ENCODE assay signal across 1 cellular context in the genomic region with DNA sequence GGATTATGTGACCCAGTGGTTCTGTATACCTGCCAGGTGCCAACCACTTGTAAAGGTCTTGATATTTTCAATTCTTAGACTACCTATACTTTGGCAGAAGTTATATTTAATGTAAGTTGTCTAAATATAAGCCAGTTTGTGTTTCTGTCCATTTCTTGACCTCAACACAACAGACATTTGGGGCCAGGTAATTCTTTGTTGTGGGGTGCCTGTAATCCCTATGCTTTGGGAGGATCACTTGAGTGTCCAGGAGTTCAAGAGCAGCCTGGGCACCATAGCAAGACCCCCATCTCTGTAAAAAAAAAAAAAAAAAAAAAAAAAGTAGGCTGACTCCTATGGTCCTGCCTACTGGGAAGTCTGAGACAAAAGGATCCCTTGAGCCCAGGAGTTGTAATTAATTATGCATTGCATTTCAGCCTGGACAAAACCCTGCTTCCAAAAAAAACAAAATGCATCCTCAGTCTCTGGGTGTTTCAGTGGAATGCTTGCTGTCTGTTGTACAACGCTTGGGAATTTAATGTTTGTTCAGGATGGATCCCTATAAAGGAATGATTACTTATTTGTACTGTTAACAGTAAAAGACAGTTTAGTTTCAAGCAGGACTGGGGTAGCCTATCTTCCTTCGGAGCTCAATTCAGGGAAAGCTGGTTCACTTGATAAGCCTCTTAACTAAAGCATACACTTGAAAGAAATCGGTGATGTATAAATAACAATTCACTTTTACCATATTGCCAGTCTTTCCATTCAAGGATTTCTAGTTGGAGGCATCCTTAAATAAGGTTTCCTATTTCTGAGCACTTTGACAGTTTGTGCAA.
TF ChIP-seq lines count a peak whose summit lies in the region.

No MANE protein-coding gene starts in this region.

TF ChIP-seq in GM23338, 12 proteins besides CTCF, POLR2A, EP300 and RAD21:
- TF ChIP-seq, protein P1, sequence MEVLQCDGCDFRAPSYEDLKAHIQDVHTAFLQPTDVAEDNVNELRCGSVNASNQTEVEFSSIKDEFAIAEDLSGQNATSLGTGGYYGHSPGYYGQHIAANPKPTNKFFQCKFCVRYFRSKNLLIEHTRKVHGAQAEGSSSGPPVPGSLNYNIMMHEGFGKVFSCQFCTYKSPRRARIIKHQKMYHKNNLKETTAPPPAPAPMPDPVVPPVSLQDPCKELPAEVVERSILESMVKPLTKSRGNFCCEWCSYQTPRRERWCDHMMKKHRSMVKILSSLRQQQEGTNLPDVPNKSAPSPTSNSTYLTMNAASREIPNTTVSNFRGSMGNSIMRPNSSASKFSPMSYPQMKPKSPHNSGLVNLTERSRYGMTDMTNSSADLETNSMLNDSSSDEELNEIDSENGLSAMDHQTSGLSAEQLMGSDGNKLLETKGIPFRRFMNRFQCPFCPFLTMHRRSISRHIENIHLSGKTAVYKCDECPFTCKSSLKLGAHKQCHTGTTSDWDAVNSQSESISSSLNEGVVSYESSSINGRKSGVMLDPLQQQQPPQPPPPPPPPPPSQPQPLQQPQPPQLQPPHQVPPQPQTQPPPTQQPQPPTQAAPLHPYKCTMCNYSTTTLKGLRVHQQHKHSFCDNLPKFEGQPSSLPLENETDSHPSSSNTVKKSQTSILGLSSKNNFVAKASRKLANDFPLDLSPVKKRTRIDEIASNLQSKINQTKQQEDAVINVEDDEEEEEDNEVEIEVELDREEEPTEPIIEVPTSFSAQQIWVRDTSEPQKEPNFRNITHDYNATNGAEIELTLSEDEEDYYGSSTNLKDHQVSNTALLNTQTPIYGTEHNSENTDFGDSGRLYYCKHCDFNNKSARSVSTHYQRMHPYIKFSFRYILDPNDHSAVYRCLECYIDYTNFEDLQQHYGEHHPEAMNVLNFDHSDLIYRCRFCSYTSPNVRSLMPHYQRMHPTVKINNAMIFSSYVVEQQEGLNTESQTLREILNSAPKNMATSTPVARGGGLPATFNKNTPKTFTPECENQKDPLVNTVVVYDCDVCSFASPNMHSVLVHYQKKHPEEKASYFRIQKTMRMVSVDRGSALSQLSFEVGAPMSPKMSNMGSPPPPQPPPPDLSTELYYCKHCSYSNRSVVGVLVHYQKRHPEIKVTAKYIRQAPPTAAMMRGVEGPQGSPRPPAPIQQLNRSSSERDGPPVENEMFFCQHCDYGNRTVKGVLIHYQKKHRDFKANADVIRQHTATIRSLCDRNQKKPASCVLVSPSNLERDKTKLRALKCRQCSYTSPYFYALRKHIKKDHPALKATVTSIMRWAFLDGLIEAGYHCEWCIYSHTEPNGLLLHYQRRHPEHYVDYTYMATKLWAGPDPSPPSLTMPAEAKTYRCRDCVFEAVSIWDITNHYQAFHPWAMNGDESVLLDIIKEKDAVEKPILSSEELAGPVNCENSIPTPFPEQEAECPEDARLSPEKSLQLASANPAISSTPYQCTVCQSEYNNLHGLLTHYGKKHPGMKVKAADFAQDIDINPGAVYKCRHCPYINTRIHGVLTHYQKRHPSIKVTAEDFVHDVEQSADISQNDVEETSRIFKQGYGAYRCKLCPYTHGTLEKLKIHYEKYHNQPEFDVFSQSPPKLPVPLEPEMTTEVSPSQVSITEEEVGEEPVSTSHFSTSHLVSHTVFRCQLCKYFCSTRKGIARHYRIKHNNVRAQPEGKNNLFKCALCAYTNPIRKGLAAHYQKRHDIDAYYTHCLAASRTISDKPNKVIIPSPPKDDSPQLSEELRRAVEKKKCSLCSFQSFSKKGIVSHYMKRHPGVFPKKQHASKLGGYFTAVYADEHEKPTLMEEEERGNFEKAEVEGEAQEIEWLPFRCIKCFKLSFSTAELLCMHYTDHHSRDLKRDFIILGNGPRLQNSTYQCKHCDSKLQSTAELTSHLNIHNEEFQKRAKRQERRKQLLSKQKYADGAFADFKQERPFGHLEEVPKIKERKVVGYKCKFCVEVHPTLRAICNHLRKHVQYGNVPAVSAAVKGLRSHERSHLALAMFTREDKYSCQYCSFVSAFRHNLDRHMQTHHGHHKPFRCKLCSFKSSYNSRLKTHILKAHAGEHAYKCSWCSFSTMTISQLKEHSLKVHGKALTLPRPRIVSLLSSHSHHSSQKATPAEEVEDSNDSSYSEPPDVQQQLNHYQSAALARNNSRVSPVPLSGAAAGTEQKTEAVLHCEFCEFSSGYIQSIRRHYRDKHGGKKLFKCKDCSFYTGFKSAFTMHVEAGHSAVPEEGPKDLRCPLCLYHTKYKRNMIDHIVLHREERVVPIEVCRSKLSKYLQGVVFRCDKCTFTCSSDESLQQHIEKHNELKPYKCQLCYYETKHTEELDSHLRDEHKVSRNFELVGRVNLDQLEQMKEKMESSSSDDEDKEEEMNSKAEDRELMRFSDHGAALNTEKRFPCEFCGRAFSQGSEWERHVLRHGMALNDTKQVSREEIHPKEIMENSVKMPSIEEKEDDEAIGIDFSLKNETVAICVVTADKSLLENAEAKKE (CRISPR knock-in tag; IDR thresholded peaks at IDR 0.05) = no peak
- TF ChIP-seq POLR2AphosphoS5 (IDR thresholded peaks at IDR 0.05; ENCODE audit: low read depth) = no peak; the same call in 1 of the 2 replicates
- TF ChIP-seq STAT1 (IDR thresholded peaks at IDR 0.05; ENCODE audit: unreplicated experiment) = no peak
- no peak for TF ChIP-seq NANOG (IDR thresholded peaks at IDR 0.05; ENCODE audit: borderline replicate concordance)
- TF ChIP-seq, protein P2, sequence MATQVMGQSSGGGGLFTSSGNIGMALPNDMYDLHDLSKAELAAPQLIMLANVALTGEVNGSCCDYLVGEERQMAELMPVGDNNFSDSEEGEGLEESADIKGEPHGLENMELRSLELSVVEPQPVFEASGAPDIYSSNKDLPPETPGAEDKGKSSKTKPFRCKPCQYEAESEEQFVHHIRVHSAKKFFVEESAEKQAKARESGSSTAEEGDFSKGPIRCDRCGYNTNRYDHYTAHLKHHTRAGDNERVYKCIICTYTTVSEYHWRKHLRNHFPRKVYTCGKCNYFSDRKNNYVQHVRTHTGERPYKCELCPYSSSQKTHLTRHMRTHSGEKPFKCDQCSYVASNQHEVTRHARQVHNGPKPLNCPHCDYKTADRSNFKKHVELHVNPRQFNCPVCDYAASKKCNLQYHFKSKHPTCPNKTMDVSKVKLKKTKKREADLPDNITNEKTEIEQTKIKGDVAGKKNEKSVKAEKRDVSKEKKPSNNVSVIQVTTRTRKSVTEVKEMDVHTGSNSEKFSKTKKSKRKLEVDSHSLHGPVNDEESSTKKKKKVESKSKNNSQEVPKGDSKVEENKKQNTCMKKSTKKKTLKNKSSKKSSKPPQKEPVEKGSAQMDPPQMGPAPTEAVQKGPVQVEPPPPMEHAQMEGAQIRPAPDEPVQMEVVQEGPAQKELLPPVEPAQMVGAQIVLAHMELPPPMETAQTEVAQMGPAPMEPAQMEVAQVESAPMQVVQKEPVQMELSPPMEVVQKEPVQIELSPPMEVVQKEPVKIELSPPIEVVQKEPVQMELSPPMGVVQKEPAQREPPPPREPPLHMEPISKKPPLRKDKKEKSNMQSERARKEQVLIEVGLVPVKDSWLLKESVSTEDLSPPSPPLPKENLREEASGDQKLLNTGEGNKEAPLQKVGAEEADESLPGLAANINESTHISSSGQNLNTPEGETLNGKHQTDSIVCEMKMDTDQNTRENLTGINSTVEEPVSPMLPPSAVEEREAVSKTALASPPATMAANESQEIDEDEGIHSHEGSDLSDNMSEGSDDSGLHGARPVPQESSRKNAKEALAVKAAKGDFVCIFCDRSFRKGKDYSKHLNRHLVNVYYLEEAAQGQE (IDR thresholded peaks at IDR 0.05; ENCODE audit: unreplicated experiment) = no peak
- no peak for TF ChIP-seq ZNF114 (CRISPR knock-in tag; IDR thresholded peaks at IDR 0.05)
TF ChIP-seq in GM23338: peak in this region for 0.
